ENCODE assay signal across 1 cellular context in the genomic region with DNA sequence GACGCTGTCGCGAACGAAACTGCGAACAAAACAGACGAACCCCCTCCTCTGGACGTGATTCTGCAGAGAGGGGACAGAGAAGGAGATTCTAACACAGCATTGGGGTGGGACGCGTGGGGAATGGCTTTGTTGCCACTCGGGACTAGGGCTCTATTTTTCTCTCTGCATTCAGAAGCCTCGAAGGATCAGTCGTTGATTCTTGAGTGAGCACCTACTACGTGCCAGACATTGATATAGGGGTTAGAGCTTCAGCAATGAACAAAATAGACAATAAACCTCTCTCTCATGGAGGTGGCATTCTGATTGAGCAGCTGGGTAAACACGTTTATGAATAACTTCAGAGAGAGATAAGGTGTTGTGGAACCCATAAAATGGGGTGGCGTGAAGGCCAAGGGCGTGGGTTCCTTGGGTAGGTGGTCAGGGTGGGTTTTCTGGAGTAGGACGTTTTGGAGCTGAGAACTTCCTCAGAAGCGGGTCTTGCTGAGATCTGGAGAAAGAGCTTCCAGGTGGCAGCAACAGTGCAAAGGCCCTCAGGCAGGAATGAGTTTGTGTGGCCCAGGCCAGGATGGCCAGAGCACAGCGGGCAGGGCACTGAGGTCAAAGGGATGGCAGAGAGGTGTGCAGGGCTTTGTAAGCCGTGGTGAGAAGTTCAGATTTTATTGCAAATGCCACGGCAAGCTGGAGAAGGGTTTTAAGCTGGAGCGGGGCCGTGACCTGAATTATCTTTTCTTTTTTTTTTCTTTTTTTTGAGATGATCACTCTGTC.
TF ChIP-seq lines count a peak whose summit lies in the region.

No MANE protein-coding gene starts in this region.

TF ChIP-seq in GM23338, 12 proteins besides CTCF, POLR2A, EP300 and RAD21 (continued from another document):
- TF ChIP-seq, protein P1, sequence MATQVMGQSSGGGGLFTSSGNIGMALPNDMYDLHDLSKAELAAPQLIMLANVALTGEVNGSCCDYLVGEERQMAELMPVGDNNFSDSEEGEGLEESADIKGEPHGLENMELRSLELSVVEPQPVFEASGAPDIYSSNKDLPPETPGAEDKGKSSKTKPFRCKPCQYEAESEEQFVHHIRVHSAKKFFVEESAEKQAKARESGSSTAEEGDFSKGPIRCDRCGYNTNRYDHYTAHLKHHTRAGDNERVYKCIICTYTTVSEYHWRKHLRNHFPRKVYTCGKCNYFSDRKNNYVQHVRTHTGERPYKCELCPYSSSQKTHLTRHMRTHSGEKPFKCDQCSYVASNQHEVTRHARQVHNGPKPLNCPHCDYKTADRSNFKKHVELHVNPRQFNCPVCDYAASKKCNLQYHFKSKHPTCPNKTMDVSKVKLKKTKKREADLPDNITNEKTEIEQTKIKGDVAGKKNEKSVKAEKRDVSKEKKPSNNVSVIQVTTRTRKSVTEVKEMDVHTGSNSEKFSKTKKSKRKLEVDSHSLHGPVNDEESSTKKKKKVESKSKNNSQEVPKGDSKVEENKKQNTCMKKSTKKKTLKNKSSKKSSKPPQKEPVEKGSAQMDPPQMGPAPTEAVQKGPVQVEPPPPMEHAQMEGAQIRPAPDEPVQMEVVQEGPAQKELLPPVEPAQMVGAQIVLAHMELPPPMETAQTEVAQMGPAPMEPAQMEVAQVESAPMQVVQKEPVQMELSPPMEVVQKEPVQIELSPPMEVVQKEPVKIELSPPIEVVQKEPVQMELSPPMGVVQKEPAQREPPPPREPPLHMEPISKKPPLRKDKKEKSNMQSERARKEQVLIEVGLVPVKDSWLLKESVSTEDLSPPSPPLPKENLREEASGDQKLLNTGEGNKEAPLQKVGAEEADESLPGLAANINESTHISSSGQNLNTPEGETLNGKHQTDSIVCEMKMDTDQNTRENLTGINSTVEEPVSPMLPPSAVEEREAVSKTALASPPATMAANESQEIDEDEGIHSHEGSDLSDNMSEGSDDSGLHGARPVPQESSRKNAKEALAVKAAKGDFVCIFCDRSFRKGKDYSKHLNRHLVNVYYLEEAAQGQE (IDR thresholded peaks at IDR 0.05; ENCODE audit: unreplicated experiment): no peak
- TF ChIP-seq EZH2phosphoT487 (IDR thresholded peaks at IDR 0.05; ENCODE audit: unreplicated experiment) (no peak), STAT1 (IDR thresholded peaks at IDR 0.05; ENCODE audit: unreplicated experiment) (no peak), POLR2AphosphoS5 (IDR thresholded peaks at IDR 0.05; ENCODE audit: low read depth) (no peak), CREB1 (CRISPR knock-in tag; IDR thresholded peaks at IDR 0.05; ENCODE audit: low read depth) (no peak), NANOG (IDR thresholded peaks at IDR 0.05; ENCODE audit: borderline replicate concordance) (no peak), ZNF114 (CRISPR knock-in tag; IDR thresholded peaks at IDR 0.05) (no peak), ZNF331 (CRISPR knock-in tag; IDR thresholded peaks at IDR 0.05; ENCODE audit: low read depth) (no peak), JUNB (IDR thresholded peaks at IDR 0.05; ENCODE audit: unreplicated experiment) (no peak)
- TF ChIP-seq, protein P2, sequence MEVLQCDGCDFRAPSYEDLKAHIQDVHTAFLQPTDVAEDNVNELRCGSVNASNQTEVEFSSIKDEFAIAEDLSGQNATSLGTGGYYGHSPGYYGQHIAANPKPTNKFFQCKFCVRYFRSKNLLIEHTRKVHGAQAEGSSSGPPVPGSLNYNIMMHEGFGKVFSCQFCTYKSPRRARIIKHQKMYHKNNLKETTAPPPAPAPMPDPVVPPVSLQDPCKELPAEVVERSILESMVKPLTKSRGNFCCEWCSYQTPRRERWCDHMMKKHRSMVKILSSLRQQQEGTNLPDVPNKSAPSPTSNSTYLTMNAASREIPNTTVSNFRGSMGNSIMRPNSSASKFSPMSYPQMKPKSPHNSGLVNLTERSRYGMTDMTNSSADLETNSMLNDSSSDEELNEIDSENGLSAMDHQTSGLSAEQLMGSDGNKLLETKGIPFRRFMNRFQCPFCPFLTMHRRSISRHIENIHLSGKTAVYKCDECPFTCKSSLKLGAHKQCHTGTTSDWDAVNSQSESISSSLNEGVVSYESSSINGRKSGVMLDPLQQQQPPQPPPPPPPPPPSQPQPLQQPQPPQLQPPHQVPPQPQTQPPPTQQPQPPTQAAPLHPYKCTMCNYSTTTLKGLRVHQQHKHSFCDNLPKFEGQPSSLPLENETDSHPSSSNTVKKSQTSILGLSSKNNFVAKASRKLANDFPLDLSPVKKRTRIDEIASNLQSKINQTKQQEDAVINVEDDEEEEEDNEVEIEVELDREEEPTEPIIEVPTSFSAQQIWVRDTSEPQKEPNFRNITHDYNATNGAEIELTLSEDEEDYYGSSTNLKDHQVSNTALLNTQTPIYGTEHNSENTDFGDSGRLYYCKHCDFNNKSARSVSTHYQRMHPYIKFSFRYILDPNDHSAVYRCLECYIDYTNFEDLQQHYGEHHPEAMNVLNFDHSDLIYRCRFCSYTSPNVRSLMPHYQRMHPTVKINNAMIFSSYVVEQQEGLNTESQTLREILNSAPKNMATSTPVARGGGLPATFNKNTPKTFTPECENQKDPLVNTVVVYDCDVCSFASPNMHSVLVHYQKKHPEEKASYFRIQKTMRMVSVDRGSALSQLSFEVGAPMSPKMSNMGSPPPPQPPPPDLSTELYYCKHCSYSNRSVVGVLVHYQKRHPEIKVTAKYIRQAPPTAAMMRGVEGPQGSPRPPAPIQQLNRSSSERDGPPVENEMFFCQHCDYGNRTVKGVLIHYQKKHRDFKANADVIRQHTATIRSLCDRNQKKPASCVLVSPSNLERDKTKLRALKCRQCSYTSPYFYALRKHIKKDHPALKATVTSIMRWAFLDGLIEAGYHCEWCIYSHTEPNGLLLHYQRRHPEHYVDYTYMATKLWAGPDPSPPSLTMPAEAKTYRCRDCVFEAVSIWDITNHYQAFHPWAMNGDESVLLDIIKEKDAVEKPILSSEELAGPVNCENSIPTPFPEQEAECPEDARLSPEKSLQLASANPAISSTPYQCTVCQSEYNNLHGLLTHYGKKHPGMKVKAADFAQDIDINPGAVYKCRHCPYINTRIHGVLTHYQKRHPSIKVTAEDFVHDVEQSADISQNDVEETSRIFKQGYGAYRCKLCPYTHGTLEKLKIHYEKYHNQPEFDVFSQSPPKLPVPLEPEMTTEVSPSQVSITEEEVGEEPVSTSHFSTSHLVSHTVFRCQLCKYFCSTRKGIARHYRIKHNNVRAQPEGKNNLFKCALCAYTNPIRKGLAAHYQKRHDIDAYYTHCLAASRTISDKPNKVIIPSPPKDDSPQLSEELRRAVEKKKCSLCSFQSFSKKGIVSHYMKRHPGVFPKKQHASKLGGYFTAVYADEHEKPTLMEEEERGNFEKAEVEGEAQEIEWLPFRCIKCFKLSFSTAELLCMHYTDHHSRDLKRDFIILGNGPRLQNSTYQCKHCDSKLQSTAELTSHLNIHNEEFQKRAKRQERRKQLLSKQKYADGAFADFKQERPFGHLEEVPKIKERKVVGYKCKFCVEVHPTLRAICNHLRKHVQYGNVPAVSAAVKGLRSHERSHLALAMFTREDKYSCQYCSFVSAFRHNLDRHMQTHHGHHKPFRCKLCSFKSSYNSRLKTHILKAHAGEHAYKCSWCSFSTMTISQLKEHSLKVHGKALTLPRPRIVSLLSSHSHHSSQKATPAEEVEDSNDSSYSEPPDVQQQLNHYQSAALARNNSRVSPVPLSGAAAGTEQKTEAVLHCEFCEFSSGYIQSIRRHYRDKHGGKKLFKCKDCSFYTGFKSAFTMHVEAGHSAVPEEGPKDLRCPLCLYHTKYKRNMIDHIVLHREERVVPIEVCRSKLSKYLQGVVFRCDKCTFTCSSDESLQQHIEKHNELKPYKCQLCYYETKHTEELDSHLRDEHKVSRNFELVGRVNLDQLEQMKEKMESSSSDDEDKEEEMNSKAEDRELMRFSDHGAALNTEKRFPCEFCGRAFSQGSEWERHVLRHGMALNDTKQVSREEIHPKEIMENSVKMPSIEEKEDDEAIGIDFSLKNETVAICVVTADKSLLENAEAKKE (CRISPR knock-in tag; IDR thresholded peaks at IDR 0.05): no peak
TF ChIP-seq in GM23338: peak in this region for 0.
